ENCODE assay signal across 13 cellular contexts in genomic region chr14:22566845-22567244, GRCh38. TPM values are rescaled to one million over a fixed set of nuclear protein-coding genes. Genes with fewer than 3 reads are reported as not detected.
DNase-seq lines count a peak whose midpoint lies in the region; ATAC-seq and TF ChIP-seq lines count a peak whose summit lies in the region.
"Had no signal": no experiment of that assay in that cellular context is flagged by ENCODE, and none has a peak within 500 bp of the region (broad histone marks: within the 10 kb centered on the region; RNA-seq: fewer than 3 reads in every experiment).

No MANE protein-coding gene starts in this region.

- H3K27ac Mint-ChIP-seq in IgD-negative memory B cell (peak overlapping the region; percentile 63 to 94 (median 70)), natural killer cell (peak overlapping the region; percentile 98 to 100)
- H3K27ac Mint-ChIP-seq in activated naive CD8-positive, alpha-beta T cell treated with anti-CD3 and anti-CD28 coated beads for 36 hours, result peak overlapping the region; percentile 97

- DNase-seq in activated naive CD8-positive, alpha-beta T cell treated with anti-CD3 and anti-CD28 coated beads for 36 hours, result no peak
- DNase-seq in natural killer cell, result no peak
- DNase-seq in RKO (ENCODE audit: low spot score), result no peak
- no peak for DNase-seq in brain microvascular endothelial cell
- no peak for DNase-seq in GM10248 (ENCODE audit: extremely low spot score)
- DNase-seq in HT-29 (ENCODE audit: low spot score), result no peak
- DNase-seq: heart right ventricle, NCI-H1092, NCI-H446 treated with DMSO at 0.1 percent for 48 hours, ovary had no signal

- H3K4me2 ChIP-seq in BLaER1, result peak overlapping the region; percentile 90

- H3K4me1 ChIP-seq in BLaER1, result peaks cover 91% of the 10 kb centered on the region

- TF ChIP-seq CTCF in natural killer cell (IDR thresholded peaks at IDR 0.05) (no peak), brain microvascular endothelial cell (IDR thresholded peaks at IDR 0.05; ENCODE audit: low read depth, low read length, missing control alignments) (no peak), GM10248 (IDR thresholded peaks at IDR 0.05; ENCODE audit: control extremely low read depth, extremely low read depth, low read depth, missing control alignments) (no peak)

- no peak for ATAC-seq in natural killer cell
- ATAC-seq: HCT116, heart right ventricle had no signal

- H3K27me3 ChIP-seq in BLaER1 (no peaks in the 10 kb centered on the region), brain microvascular endothelial cell (replicated peaks) (no peaks in the 10 kb centered on the region)
- H3K27me3 ChIP-seq: heart right ventricle, ovary had no signal

- intact Hi-C loops in natural killer cell (cut with micrococcal nuclease), result loop anchor here (5.0 kb wide), 1 partner anchor 255 kb away; no protein-coding TSS in a partner anchor

- H3K9me3 ChIP-seq in BLaER1, result no peaks in the 10 kb centered on the region
- H3K9me3 ChIP-seq: heart right ventricle, ovary had no signal

- H3K36me3 ChIP-seq in BLaER1 (peaks cover 25% of the 10 kb centered on the region; the same call in 1 of the 2 replicates), brain microvascular endothelial cell (replicated peaks) (peaks cover 45% of the 10 kb centered on the region)
- H3K36me3 ChIP-seq: ovary had no signal

- H3K4me1 Mint-ChIP-seq in IgD-negative memory B cell, result peaks cover 53 to 66% (median 60%) of the 10 kb centered on the region in 3 donors
- peaks cover 78% of the 10 kb centered on the region for H3K4me1 Mint-ChIP-seq in activated naive CD8-positive, alpha-beta T cell treated with anti-CD3 and anti-CD28 coated beads for 36 hours
- peaks cover 84 to 85% of the 10 kb centered on the region in 2 donors for H3K4me1 Mint-ChIP-seq in natural killer cell

- no peaks in the 10 kb centered on the region for H4K20me1 ChIP-seq in BLaER1

- H3K36me3 Mint-ChIP-seq in IgD-negative memory B cell (no peaks in the 10 kb centered on the region), natural killer cell (peaks cover 7% of the 10 kb centered on the region)
- peaks cover 54% of the 10 kb centered on the region for H3K36me3 Mint-ChIP-seq in activated naive CD8-positive, alpha-beta T cell treated with anti-CD3 and anti-CD28 coated beads for 36 hours

- H3K9me3 Mint-ChIP-seq in IgD-negative memory B cell (no peaks in the 10 kb centered on the region), natural killer cell (no peaks in the 10 kb centered on the region)
- H3K9me3 Mint-ChIP-seq in activated naive CD8-positive, alpha-beta T cell treated with anti-CD3 and anti-CD28 coated beads for 36 hours, result no peaks in the 10 kb centered on the region

- peak overlapping the region; percentile 100 for H3K27ac ChIP-seq in BLaER1
- no peak overlapping the region for H3K27ac ChIP-seq in brain microvascular endothelial cell
- H3K27ac ChIP-seq: ovary had no signal

- POLR2A ChIA-PET in GM10248 (lab: Yijun Ruan, JAX), result interaction anchor here (1.5 kb wide), 1 partner anchor 10 kb away, joined by 7 read pairs; no protein-coding TSS in a partner anchor

- H3K9ac ChIP-seq in BLaER1, result peak overlapping the region; percentile 66

- no peaks in the 10 kb centered on the region for H3K27me3 Mint-ChIP-seq in IgD-negative memory B cell
- H3K27me3 Mint-ChIP-seq in activated naive CD8-positive, alpha-beta T cell treated with anti-CD3 and anti-CD28 coated beads for 36 hours, result no peaks in the 10 kb centered on the region
- H3K27me3 Mint-ChIP-seq in natural killer cell (ENCODE audit: low read depth in 2 of 2), result no peaks in the 10 kb centered on the region

- H3K4me3 Mint-ChIP-seq in IgD-negative memory B cell (peak overlapping the region in 3 of 4 donors; percentile 35 to 81 (median 58)), natural killer cell (peak overlapping the region; percentile 68)
- H3K4me3 Mint-ChIP-seq in activated naive CD8-positive, alpha-beta T cell treated with anti-CD3 and anti-CD28 coated beads for 36 hours, result peak overlapping the region; percentile 74

- CTCF ChIA-PET in GM10248 (lab: Yijun Ruan, JAX), result interaction anchor here (0.7 to 11.3 kb wide), 12 partner anchors 6 to 286 kb away, joined by 3 to 210 read pairs (median 4); no protein-coding TSS in a partner anchor

- H3K4me3 ChIP-seq in BLaER1, result no peak overlapping the region
- no peak overlapping the region for H3K4me3 ChIP-seq in brain microvascular endothelial cell (ENCODE audit: low read depth, low read length)
- H3K4me3 ChIP-seq: heart right ventricle, ovary had no signal

- in situ Hi-C loops in brain microvascular endothelial cell (cut with HindIII; ENCODE audit: low pct_ligation_motif_present, low sequenced_read_pairs), result no loop called here

RNA-seq across cellular contexts. Expression of gene DAD1, which starts 22.2 kb away (rescaled TPM):
- 420 TPM for polyA plus RNA-seq in IgD-negative memory B cell
- 100 to 1,000 TPM; 197 to 208 TPM for total RNA-seq in activated naive CD8-positive, alpha-beta T cell treated with anti-CD3 and anti-CD28 coated beads for 36 hours
- total RNA-seq in natural killer cell, result 10 to 100 TPM; 79.5 to 97.9 (median 92.8) TPM
- 111 and 124 TPM in 2 replicates for total RNA-seq in HT-29 (2014; rRNA removed; shearing (Covaris generic))

RNA-seq across cellular contexts. Expression of gene ABHD4, which starts 31.3 kb away (rescaled TPM):
- 9.0 TPM for polyA plus RNA-seq in IgD-negative memory B cell
- 1 to 10 TPM; 8.2 to 8.7 TPM for total RNA-seq in activated naive CD8-positive, alpha-beta T cell treated with anti-CD3 and anti-CD28 coated beads for 36 hours
- total RNA-seq in natural killer cell, result 10 to 100 TPM; 29.7 to 39.3 (median 30.2) TPM
- 6.1 and 8.4 TPM in 2 replicates for total RNA-seq in HT-29 (2014; rRNA removed; shearing (Covaris generic))
